In the genomic region with DNA sequence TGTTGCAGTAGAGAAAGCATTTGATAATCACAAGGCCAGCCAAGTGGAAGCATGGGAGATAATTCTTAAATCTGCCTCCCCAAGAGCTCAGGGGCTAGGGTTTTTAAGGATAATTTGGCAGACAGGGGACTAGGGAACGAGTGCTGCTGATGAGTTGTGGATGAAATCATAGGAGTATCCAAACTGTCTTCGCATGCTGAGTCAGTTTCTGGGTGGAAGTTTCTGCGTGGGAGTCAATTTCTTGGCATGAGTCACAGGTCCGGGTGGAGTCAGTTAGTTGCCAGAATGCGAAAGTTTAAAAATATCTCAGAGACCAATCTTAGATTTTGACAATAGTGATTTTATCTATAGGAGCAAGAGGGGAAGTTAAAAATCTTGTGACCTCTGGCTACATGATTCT, we compare ENCODE assay signal across 10 cellular contexts.
A peak's percentile ranks its signal among the peaks of the same experiment; 100 is the strongest.
DNase-seq lines count a peak whose midpoint lies in the region; ATAC-seq and TF ChIP-seq lines count a peak whose summit lies in the region.
"Had no signal": no experiment of that assay in that cellular context is flagged by ENCODE, and none has a peak within 500 bp of the region (broad histone marks: within the 10 kb centered on the region; RNA-seq: fewer than 3 reads in every experiment).

No MANE protein-coding gene starts in this region.

- no peaks in the 10 kb centered on the region for H3F3A ChIP-seq in smooth muscle cell (ENCODE audit: low read depth)

- H3K9me3 ChIP-seq in MG63 (peaks cover 1% of the 10 kb centered on the region), smooth muscle cell (replicated peaks; ENCODE audit: low read depth) (no peaks in the 10 kb centered on the region)

- H3K27ac ChIP-seq in smooth muscle cell (ENCODE audit: low read depth): peak overlapping the region; percentile 11
- H3K27ac ChIP-seq: suprapubic skin had no signal

- H3K36me3 ChIP-seq in MG63 (no peaks in the 10 kb centered on the region), smooth muscle cell (ENCODE audit: low read depth) (no peaks in the 10 kb centered on the region)
- H3K36me3 ChIP-seq: suprapubic skin had no signal

- H3K4me1 ChIP-seq in smooth muscle cell (ENCODE audit: low read depth): no peaks in the 10 kb centered on the region
- H3K4me1 ChIP-seq: suprapubic skin had no signal

- H3K4me3 ChIP-seq in GM12865 (ENCODE audit: low read depth, low read length) (no peak overlapping the region), MG63 (no peak overlapping the region), choroid plexus epithelial cell (ENCODE audit: low read depth, low read length) (no peak overlapping the region), smooth muscle cell (no peak overlapping the region)
- H3K4me3 ChIP-seq: suprapubic skin had no signal

- ATAC-seq in GM18520 (IDR thresholded peaks at IDR 0.05; ENCODE audit: unreplicated experiment): no peak
- no peak for ATAC-seq in HG02759 (IDR thresholded peaks at IDR 0.05; ENCODE audit: unreplicated experiment)

- H3K4me2 ChIP-seq in smooth muscle cell: no peak overlapping the region

- H2AFZ ChIP-seq in smooth muscle cell (ENCODE audit: low read depth): no peak overlapping the region

- no peak for TF ChIP-seq CTCF in GM12865 (IDR thresholded peaks at IDR 0.05; ENCODE audit: insufficient read depth, low read depth, low read length, missing control alignments)
- no peak for TF ChIP-seq CTCF in choroid plexus epithelial cell (conservative IDR thresholded peaks at IDR 0.05; ENCODE audit: low read depth, low read length)
- TF ChIP-seq CTCF in smooth muscle cell (IDR thresholded peaks at IDR 0.05; ENCODE audit: borderline replicate concordance, insufficient read depth, poor library complexity, severe bottlenecking): no peak

- H4K20me1 ChIP-seq in smooth muscle cell (ENCODE audit: low read depth): no peaks in the 10 kb centered on the region

- DNase-seq in GM12865 (ENCODE audit: low read depth) (peak; percentile 37), MG63 (peak; percentile 14), choroid plexus epithelial cell (ENCODE audit: low read depth) (peak; percentile 55), smooth muscle cell (lab: John Stamatoyannopoulos, UW; ENCODE audit: unreplicated experiment) (no peak), globus pallidus (ENCODE audit: low spot score) (no peak)
- DNase-seq: amniotic stem cell, Kasumi-1 had no signal

- 38% methylated on average over 5 of the region's 5 CpGs for WGBS in smooth muscle cell (ENCODE audit: low lambda C conversion rate)

- H3K27me3 ChIP-seq in MG63: no peaks in the 10 kb centered on the region
- H3K27me3 ChIP-seq in smooth muscle cell (ENCODE audit: low read depth): no peaks in the 10 kb centered on the region
- H3K27me3 ChIP-seq: suprapubic skin had no signal

- no peaks in the 10 kb centered on the region for H3K79me2 ChIP-seq in smooth muscle cell (ENCODE audit: low read depth)

- H3K9ac ChIP-seq in smooth muscle cell (ENCODE audit: low read depth): no peak overlapping the region

Comparison
In these comparisons a context has a peak if more than half of its experiments do, and no peak if none do; other contexts are left out.
1. DNase-seq: peak in GM12865 (single experiment), MG63 (single experiment) and choroid plexus epithelial cell (single experiment); none in smooth muscle cell (single experiment) and globus pallidus (single experiment).